Comparison of ENCODE assay signal across 8 cellular contexts in genomic region chr12:21501258-21502163, GRCh38. TPM values are rescaled to one million over a fixed set of nuclear protein-coding genes. Genes with fewer than 3 reads are reported as not detected.
DNase-seq lines count a peak whose midpoint lies in the region; ATAC-seq, FAIRE-seq and TF ChIP-seq lines count a peak whose summit lies in the region.

GOLT1B (plus strand) TSS chr12:21501789; CDS start chr12:21501924, 135 bp downstream.
RECQL (minus strand) TSS chr12:21501635; CDS start chr12:21499570, 2,065 bp downstream.

- TF ChIP-seq CTCF in AG04450 (IDR thresholded peaks at IDR 0.05; ENCODE audit: low read depth, low read length), result no peak
- TF ChIP-seq CTCF in VCaP (conservative IDR thresholded peaks at IDR 0.05), result no peak
- TF ChIP-seq CTCF in bronchial epithelial cell (IDR thresholded peaks at IDR 0.05; ENCODE audit: insufficient read depth, low read length, severe bottlenecking), result no peak

- CTCF ChIA-PET in AG04450 (lab: Charles Lee), result interaction anchor here (2.0 kb wide), 1 partner anchor 9 kb away, joined by 4 read pairs; no protein-coding TSS in a partner anchor

- H3K36me3 ChIP-seq in bronchial epithelial cell (ENCODE audit: control insufficient read depth, insufficient read depth, low read length) (peaks cover 8% of the 10 kb centered on the region), iPS-20b (ENCODE audit: insufficient read depth, low read depth, low read length) (peaks cover 26% of the 10 kb centered on the region)

- H3K4me1 ChIP-seq in iPS-20b (ENCODE audit: insufficient read depth, low read length), result peaks cover 5% of the 10 kb centered on the region; the same call in 1 of the 2 replicates

- DNase-seq in AG04450 (ENCODE audit: low read depth, low spot score) (peak; percentile 96), NCI-H2196 treated with DMSO at 0.1 percent for 48 hours (lab: John Stamatoyannopoulos, UW; ENCODE audit: unreplicated experiment) (peak; percentile 100), bronchial epithelial cell (ENCODE audit: low read depth) (peak; percentile 97)

- peak; percentile 97 for FAIRE-seq in bronchial epithelial cell (lab: Jason Lieb, UNC)

- H3K27ac ChIP-seq in AG04450 (ENCODE audit: low read depth, low read length), result peak within 1 kb of the TSS; percentile 98
- peak within 1 kb of the TSS; percentile 63 for H3K27ac ChIP-seq in VCaP
- H3K27ac ChIP-seq in iPS-20b (ENCODE audit: low read length), result no peak within 1 kb of the TSS
- H3K27ac ChIP-seq in skin epidermis, result peak within 1 kb of the TSS; percentile 78 to 98 (median 89)

- POLR2A ChIA-PET in AG04450 (lab: Yijun Ruan, JAX), result interaction anchor here (0.8 to 2.4 kb wide), 5 partner anchors 10 to 179 kb away, joined by 6 to 15 read pairs (median 8); partner anchors contain the start of genes LDHB and PYROXD1

- H3K4me3 ChIP-seq in AG04450 (ENCODE audit: low read depth, low read length), result peak within 1 kb of the TSS; percentile 89
- peak within 1 kb of the TSS; percentile 93 for H3K4me3 ChIP-seq in bronchial epithelial cell (ENCODE audit: low read depth, low read length)
- H3K4me3 ChIP-seq in iPS-20b (ENCODE audit: low read length), result peak within 1 kb of the TSS; percentile 96
- H3K4me3 ChIP-seq in skin epidermis, result peak within 1 kb of the TSS; percentile 89 to 99 (median 94)

- H3K27me3 ChIP-seq in AG04450 (ENCODE audit: control insufficient read depth, insufficient read depth, low read length) (no peaks in the 10 kb centered on the region), bronchial epithelial cell (ENCODE audit: control insufficient read depth, insufficient read depth, low read length) (no peaks in the 10 kb centered on the region), iPS-20b (ENCODE audit: insufficient read depth, low read length) (no peaks in the 10 kb centered on the region)

- peak; percentile 99 for ATAC-seq in GM18907 (IDR thresholded peaks at IDR 0.05; ENCODE audit: unreplicated experiment)
- peak; percentile 99 for ATAC-seq in HG03139 (IDR thresholded peaks at IDR 0.05; ENCODE audit: unreplicated experiment)

- H3K9me3 ChIP-seq in AG04450 (ENCODE audit: control insufficient read depth, insufficient read depth, low read length), result no peaks in the 10 kb centered on the region; the same call in 1 of the 2 replicates
- H3K9me3 ChIP-seq in iPS-20b (ENCODE audit: insufficient read depth, low read depth, low read length), result no peaks in the 10 kb centered on the region

- H3K9ac ChIP-seq in iPS-20b (ENCODE audit: low read depth, low read length), result peak within 1 kb of the TSS; percentile 88

RNA-seq across cellular contexts. Expression of gene GOLT1B, which starts in this region (rescaled TPM):
- 64.8 and 78.0 TPM in 2 replicates for polyA plus RNA-seq in AG04450 (2011; rRNA removed)
- 27.8 and 49.6 TPM in 2 replicates for polyA minus RNA-seq in AG04450 (2011; rRNA and poly(A)+ RNA removed)
- 49.9 and 67.1 TPM in 2 replicates for total RNA-seq in bronchial epithelial cell

RNA-seq across cellular contexts. Expression of gene RECQL, which starts in this region (rescaled TPM):
- polyA plus RNA-seq in AG04450 (2011; rRNA removed), result 28.0 and 42.8 TPM in 2 replicates
- 21.6 and 33.4 TPM in 2 replicates for polyA minus RNA-seq in AG04450 (2011; rRNA and poly(A)+ RNA removed)
- total RNA-seq in bronchial epithelial cell, result 38.5 and 46.6 TPM in 2 replicates
